ENCODE assay signal across 8 cellular contexts in genomic region chrX:9340619-9341304, GRCh38.
A peak's percentile ranks its signal among the peaks of the same experiment; 100 is the strongest.
DNase-seq lines count a peak whose midpoint lies in the region; ATAC-seq, FAIRE-seq and TF ChIP-seq lines count a peak whose summit lies in the region.

No MANE protein-coding gene starts in this region.

- peak; percentile 36 for DNase-seq in GM04504 (ENCODE audit: low read depth)
- DNase-seq in NCI-H446 treated with DMSO at 0.1 percent for 48 hours (lab: John Stamatoyannopoulos, UW), result peak; percentile 47
- peak; percentile 32 for DNase-seq in inferior parietal cortex (ENCODE audit: extremely low spot score)
- DNase-seq in H54 (ENCODE audit: insufficient read length, low spot score), result no peak
- DNase-seq in HTR-8/SVneo (ENCODE audit: insufficient read length, low spot score), result no peak

- H3K27ac Mint-ChIP-seq in activated naive CD8-positive, alpha-beta T cell, result peak overlapping the region; percentile 89
- peak overlapping the region; percentile 83 for H3K27ac Mint-ChIP-seq in stimulated activated naive CD8-positive, alpha-beta T cell treated with anti-CD3 and anti-CD28 coated beads, Interleukin-15, Interleukin-2, amounts not matched to agents 100 ng/mL and 50 ng/mL, for 24 hours

- no peaks in the 10 kb centered on the region for H3K9me3 Mint-ChIP-seq in activated naive CD8-positive, alpha-beta T cell (ENCODE audit: low read depth)
- H3K9me3 Mint-ChIP-seq in stimulated activated naive CD8-positive, alpha-beta T cell treated with anti-CD3 and anti-CD28 coated beads, Interleukin-15, Interleukin-2, amounts not matched to agents 100 ng/mL and 50 ng/mL, for 24 hours, result no peaks in the 10 kb centered on the region

- ATAC-seq in GM21786 (IDR thresholded peaks at IDR 0.05; ENCODE audit: unreplicated experiment), result peak; percentile 21

- no peak for TF ChIP-seq POLR2A in H54 (IDR thresholded peaks at IDR 0.05; ENCODE audit: low read depth, low read length)

- FAIRE-seq in H54 (lab: Jason Lieb, UNC), result no peak
- no peak for FAIRE-seq in HTR-8/SVneo (lab: Jason Lieb, UNC)

- peak overlapping the region; percentile 76 for H3K4me3 Mint-ChIP-seq in activated naive CD8-positive, alpha-beta T cell
- peak overlapping the region; percentile 69 for H3K4me3 Mint-ChIP-seq in stimulated activated naive CD8-positive, alpha-beta T cell treated with anti-CD3 and anti-CD28 coated beads, Interleukin-15, Interleukin-2, amounts not matched to agents 100 ng/mL and 50 ng/mL, for 24 hours

- no peaks in the 10 kb centered on the region for H3K36me3 Mint-ChIP-seq in activated naive CD8-positive, alpha-beta T cell
- H3K36me3 Mint-ChIP-seq in stimulated activated naive CD8-positive, alpha-beta T cell treated with anti-CD3 and anti-CD28 coated beads, Interleukin-15, Interleukin-2, amounts not matched to agents 100 ng/mL and 50 ng/mL, for 24 hours (ENCODE audit: low read depth), result no peaks in the 10 kb centered on the region

- peaks cover 44% of the 10 kb centered on the region for H3K4me1 Mint-ChIP-seq in activated naive CD8-positive, alpha-beta T cell (ENCODE audit: low read depth)
- peaks cover 44% of the 10 kb centered on the region for H3K4me1 Mint-ChIP-seq in stimulated activated naive CD8-positive, alpha-beta T cell treated with anti-CD3 and anti-CD28 coated beads, Interleukin-15, Interleukin-2, amounts not matched to agents 100 ng/mL and 50 ng/mL, for 24 hours (ENCODE audit: low read depth)

- no peaks in the 10 kb centered on the region for H3K27me3 Mint-ChIP-seq in activated naive CD8-positive, alpha-beta T cell
- no peaks in the 10 kb centered on the region for H3K27me3 Mint-ChIP-seq in stimulated activated naive CD8-positive, alpha-beta T cell treated with anti-CD3 and anti-CD28 coated beads, Interleukin-15, Interleukin-2, amounts not matched to agents 100 ng/mL and 50 ng/mL, for 24 hours

Comparison
In these comparisons a context has a peak if more than half of its experiments do, and no peak if none do; other contexts are left out.
1. DNase-seq: peak in GM04504 (single experiment), NCI-H446 treated with DMSO at 0.1 percent for 48 hours (single experiment) and inferior parietal cortex (single experiment); none in H54 (single experiment) and HTR-8/SVneo (single experiment).